ENCODE assay signal across 24 cellular contexts in the genomic region with DNA sequence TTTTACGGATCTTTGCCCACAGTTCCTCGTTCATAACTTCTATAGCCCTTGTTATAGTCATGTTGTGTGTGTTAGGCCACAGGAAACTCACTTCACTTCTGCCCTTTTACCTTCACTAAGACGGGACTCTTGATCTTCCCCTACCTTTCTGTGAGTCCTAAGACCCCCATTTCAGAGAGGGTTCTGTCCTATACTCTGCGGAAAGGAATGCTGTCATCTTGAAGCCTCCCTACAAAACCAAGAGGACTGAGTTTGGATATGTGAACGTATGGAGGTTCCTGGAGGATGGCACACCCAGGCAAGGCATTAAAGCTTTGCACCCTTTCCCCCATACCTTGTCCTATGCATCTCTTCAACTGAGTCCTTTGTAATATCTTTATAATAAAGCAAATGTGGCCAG. TPM values are rescaled to one million over a fixed set of nuclear protein-coding genes. Genes with fewer than 3 reads are reported as not detected.
DNase-seq lines count a peak whose midpoint lies in the region; ATAC-seq, FAIRE-seq and TF ChIP-seq lines count a peak whose summit lies in the region.
"Had no signal": no experiment of that assay in that cellular context is flagged by ENCODE, and none has a peak within 500 bp of the region (broad histone marks: within the 10 kb centered on the region; RNA-seq: fewer than 3 reads in every experiment).

No MANE protein-coding gene starts in this region.

- H3K4me1 Mint-ChIP-seq in activated CD4-positive, alpha-beta memory T cell treated with anti-CD3 and anti-CD28 coated beads for 36 hours (ENCODE audit: low read depth): peaks cover 51% of the 10 kb centered on the region
- H3K4me1 Mint-ChIP-seq in activated CD4-positive, alpha-beta memory T cell treated with anti-CD3 and anti-CD28 coated beads, Interleukin-2, amount 10 ng/mL, durations not matched to agents 7 days and 5 days: peaks cover 46% of the 10 kb centered on the region
- peaks cover 47% of the 10 kb centered on the region for H3K4me1 Mint-ChIP-seq in stimulated activated memory B cell treated with anti-CD40 and anti-IgM and Interleukin-4, amounts not matched to agents 10 μg/mL and 1 μg/mL and 100 μg/mL, for 72 hours

- H3K4me3 Mint-ChIP-seq in activated CD4-positive, alpha-beta memory T cell treated with anti-CD3 and anti-CD28 coated beads for 36 hours: no peak overlapping the region
- H3K4me3 Mint-ChIP-seq in activated CD4-positive, alpha-beta memory T cell treated with anti-CD3 and anti-CD28 coated beads, Interleukin-2, amount 10 ng/mL, durations not matched to agents 7 days and 5 days: no peak overlapping the region
- peak overlapping the region; percentile 9 for H3K4me3 Mint-ChIP-seq in stimulated activated memory B cell treated with anti-CD40 and anti-IgM and Interleukin-4, amounts not matched to agents 10 μg/mL and 1 μg/mL and 100 μg/mL, for 72 hours
- H3K4me3 Mint-ChIP-seq: activated CD8-positive, alpha-beta memory T cell treated with anti-CD3 and anti-CD28 coated beads, Interleukin-2, amount 10 ng/mL, durations not matched to agents 7 days and 5 days had no signal

- WGBS in liver: 76% methylated on average over 5 of the region's 5 CpGs

- H3K27ac ChIP-seq in liver (ENCODE audit: low read depth in 1 of 2, low read length in 2 of 2): peak overlapping the region; percentile 96 to 98
- H3K27ac ChIP-seq in uterus: no peak overlapping the region
- H3K27ac ChIP-seq: WERI-Rb-1 had no signal

- H3K9me3 ChIP-seq in liver (ENCODE audit: control insufficient read depth in 4 of 4, low read length in 3 of 4): no peaks in the 10 kb centered on the region
- no peaks in the 10 kb centered on the region for H3K9me3 ChIP-seq in uterus
- H3K9me3 ChIP-seq: transverse colon had no signal

- H3K27ac Mint-ChIP-seq in activated CD4-positive, alpha-beta memory T cell treated with anti-CD3 and anti-CD28 coated beads for 36 hours: peak overlapping the region; percentile 6
- no peak overlapping the region for H3K27ac Mint-ChIP-seq in activated CD4-positive, alpha-beta memory T cell treated with anti-CD3 and anti-CD28 coated beads, Interleukin-2, amount 10 ng/mL, durations not matched to agents 7 days and 5 days
- H3K27ac Mint-ChIP-seq in stimulated activated memory B cell treated with anti-CD40 and anti-IgM and Interleukin-4, amounts not matched to agents 10 μg/mL and 1 μg/mL and 100 μg/mL, for 72 hours: peak overlapping the region; percentile 51
- H3K27ac Mint-ChIP-seq: activated CD8-positive, alpha-beta memory T cell treated with anti-CD3 and anti-CD28 coated beads, Interleukin-2, amount 10 ng/mL, durations not matched to agents 7 days and 5 days had no signal

- H3K9ac ChIP-seq in liver (ENCODE audit: low read depth in 1 of 2, low read length in 2 of 2): no peak overlapping the region

- intact Hi-C loops in activated CD4-positive, alpha-beta memory T cell treated with anti-CD3 and anti-CD28 coated beads for 36 hours (cut with micrococcal nuclease): loop anchor here (10.0 kb wide), 1 partner anchor 200 kb away; no protein-coding TSS in a partner anchor
- intact Hi-C loops in uterus (cut with DNase I; ENCODE audit: low total_unique reads): no loop called here

- H3K36me3 Mint-ChIP-seq in activated CD4-positive, alpha-beta memory T cell treated with anti-CD3 and anti-CD28 coated beads for 36 hours: peaks cover 35% of the 10 kb centered on the region
- peaks cover 36% of the 10 kb centered on the region for H3K36me3 Mint-ChIP-seq in activated CD4-positive, alpha-beta memory T cell treated with anti-CD3 and anti-CD28 coated beads, Interleukin-2, amount 10 ng/mL, durations not matched to agents 7 days and 5 days (ENCODE audit: low read depth)
- peaks cover 29% of the 10 kb centered on the region for H3K36me3 Mint-ChIP-seq in stimulated activated memory B cell treated with anti-CD40 and anti-IgM and Interleukin-4, amounts not matched to agents 10 μg/mL and 1 μg/mL and 100 μg/mL, for 72 hours

- H3K4me3 ChIP-seq in liver (ENCODE audit: low read depth in 1 of 3, low read length in 3 of 3) (no peak overlapping the region), uterus (no peak overlapping the region)
- H3K4me3 ChIP-seq: transverse colon had no signal

- DNase-seq in activated CD4-positive, alpha-beta memory T cell treated with anti-CD3 and anti-CD28 coated beads for 36 hours: no peak
- DNase-seq in activated CD4-positive, alpha-beta memory T cell treated with anti-CD3 and anti-CD28 coated beads, Interleukin-2, amount 10 ng/mL, durations not matched to agents 7 days and 5 days: no peak
- DNase-seq in AG20443 (ENCODE audit: low spot score) (no peak), frontal cortex (ENCODE audit: low spot score in 2 of 2) (no peak), uterus (no peak)
- DNase-seq: ACHN; activated CD8-positive, alpha-beta memory T cell treated with anti-CD3 and anti-CD28 coated beads, Interleukin-2, amount 10 ng/mL, durations not matched to agents 7 days and 5 days; COR-L47; effector CD4-positive, alpha-beta T cell; GOT3; hippocampal formation; KBM-7; midbrain; NCI-H1092; NCI-H69; small intestine; stimulated activated CD4-positive, alpha-beta T cell treated with anti-CD3 and anti-CD28 coated beads, Interleukin-4, amount 100 ng/mL, for 4 hours; transverse colon; WERI-Rb-1 had no signal

- no peaks in the 10 kb centered on the region for H3K27me3 ChIP-seq in liver (ENCODE audit: control insufficient read depth in 4 of 4, insufficient read depth in 4 of 4, low read length in 3 of 4)
- H3K27me3 ChIP-seq in uterus: no peaks in the 10 kb centered on the region
- H3K27me3 ChIP-seq: transverse colon had no signal

- peaks cover 0 to 21% (median 15%) of the 10 kb centered on the region in 4 donors for H3K4me1 ChIP-seq in liver (ENCODE audit: control insufficient read depth in 4 of 4, insufficient read depth in 4 of 4, low read length in 3 of 4)
- H3K4me1 ChIP-seq in uterus: peaks cover 0 to 6% of the 10 kb centered on the region in 2 donors

- CTCF ChIA-PET in activated CD4-positive, alpha-beta memory T cell treated with anti-CD3 and anti-CD28 coated beads for 36 hours (lab: Charles Lee): interaction anchor here (1.1 to 3.6 kb wide), 6 partner anchors 21 to 139 kb away, joined by 3 to 23 read pairs (median 7); a partner anchor contains a TSS
- CTCF ChIA-PET in activated CD4-positive, alpha-beta memory T cell treated with anti-CD3 and anti-CD28 coated beads, Interleukin-2, amount 10 ng/mL, durations not matched to agents 7 days and 5 days (lab: Charles Lee): interaction anchor here (1.1 to 2.4 kb wide), 5 partner anchors 10 to 54 kb away, joined by 3 to 23 read pairs (median 4); a partner anchor contains a TSS

- TF ChIP-seq RAD21 in liver (IDR thresholded peaks at IDR 0.05): no peak

- ATAC-seq in stimulated activated memory B cell treated with anti-CD40 and anti-IgM and Interleukin-4, amounts not matched to agents 10 μg/mL and 1 μg/mL and 100 μg/mL, for 72 hours: no peak
- ATAC-seq: activated CD8-positive, alpha-beta memory T cell treated with anti-CD3 and anti-CD28 coated beads, Interleukin-2, amount 10 ng/mL, durations not matched to agents 7 days and 5 days; activated naive CD4-positive, alpha-beta T cell treated with anti-CD3 and anti-CD28 coated beads, Interleukin-2, amount 50 U/mL, for 72 hours had no signal

- no peak for TF ChIP-seq POLR2A in uterus (IDR thresholded peaks at IDR 0.05)

- H3K36me3 ChIP-seq in liver (ENCODE audit: control insufficient read depth in 4 of 4, insufficient read depth in 3 of 4, low read depth in 1 of 4, low read length in 3 of 4) (peaks cover 0 to 13% (median 3%) of the 10 kb centered on the region in 4 donors), uterus (no peaks in the 10 kb centered on the region)
- H3K36me3 ChIP-seq: WERI-Rb-1 had no signal

- peaks cover 4% of the 10 kb centered on the region for H3K27me3 Mint-ChIP-seq in activated CD4-positive, alpha-beta memory T cell treated with anti-CD3 and anti-CD28 coated beads for 36 hours
- peaks cover 7% of the 10 kb centered on the region for H3K27me3 Mint-ChIP-seq in activated CD4-positive, alpha-beta memory T cell treated with anti-CD3 and anti-CD28 coated beads, Interleukin-2, amount 10 ng/mL, durations not matched to agents 7 days and 5 days
- no peaks in the 10 kb centered on the region for H3K27me3 Mint-ChIP-seq in stimulated activated memory B cell treated with anti-CD40 and anti-IgM and Interleukin-4, amounts not matched to agents 10 μg/mL and 1 μg/mL and 100 μg/mL, for 72 hours

- POLR2A ChIA-PET in activated CD4-positive, alpha-beta memory T cell treated with anti-CD3 and anti-CD28 coated beads for 36 hours (lab: Charles Lee): interaction anchor here (1.3 kb wide), 1 partner anchor 54 kb away, joined by 7 read pairs; no protein-coding TSS in a partner anchor
- POLR2A ChIA-PET in activated CD4-positive, alpha-beta memory T cell treated with anti-CD3 and anti-CD28 coated beads, Interleukin-2, amount 10 ng/mL, durations not matched to agents 7 days and 5 days (lab: Charles Lee): interaction anchor here (0.6 to 1.1 kb wide), 3 partner anchors 32 to 54 kb away, joined by 3 read pairs; no protein-coding TSS in a partner anchor

- no peak for TF ChIP-seq CTCF in liver (IDR thresholded peaks at IDR 0.05; ENCODE audit: low read depth, low read length, missing input control)
- TF ChIP-seq CTCF in uterus (IDR thresholded peaks at IDR 0.05): no peak

- no peak for FAIRE-seq in frontal cortex (lab: Jason Lieb, UNC)
- FAIRE-seq: RCC 7860, small intestine had no signal

- no peaks in the 10 kb centered on the region for H3K9me3 Mint-ChIP-seq in activated CD4-positive, alpha-beta memory T cell treated with anti-CD3 and anti-CD28 coated beads for 36 hours
- no peaks in the 10 kb centered on the region for H3K9me3 Mint-ChIP-seq in activated CD4-positive, alpha-beta memory T cell treated with anti-CD3 and anti-CD28 coated beads, Interleukin-2, amount 10 ng/mL, durations not matched to agents 7 days and 5 days
- H3K9me3 Mint-ChIP-seq in stimulated activated memory B cell treated with anti-CD40 and anti-IgM and Interleukin-4, amounts not matched to agents 10 μg/mL and 1 μg/mL and 100 μg/mL, for 72 hours: no peaks in the 10 kb centered on the region
- H3K9me3 Mint-ChIP-seq: activated naive CD4-positive, alpha-beta T cell treated with anti-CD3 and anti-CD28 coated beads, Interleukin-2, amount 50 U/mL, for 72 hours had no signal

RNA-seq across cellular contexts. Expression of a gene that starts 3.7 kb away (rescaled TPM):
- 1,000 to 10,000 TPM; 1,695 to 1,771 TPM for total RNA-seq in activated CD4-positive, alpha-beta memory T cell treated with anti-CD3 and anti-CD28 coated beads for 36 hours
- total RNA-seq in activated CD4-positive, alpha-beta memory T cell treated with anti-CD3 and anti-CD28 coated beads, Interleukin-2, amount 10 ng/mL, durations not matched to agents 7 days and 5 days: 1,000 to 10,000 TPM; 1,185 TPM
- polyA plus RNA-seq in PFSK-1 (2012; ENCODE audit: insufficient read length, low read depth): 1,462 TPM
- total RNA-seq in liver: 1,000 to 10,000 TPM; 1,190 to 3,673 TPM
- 1,000 to 10,000 TPM; 1,427 to 1,518 TPM for polyA plus RNA-seq in liver
- 1,503 TPM for total RNA-seq in frontal cortex
- 1,000 to 10,000 TPM in 1 of 4 donors, 100 to 1,000 TPM in 3; 535 to 1,039 (median 667) TPM for total RNA-seq in uterus

RNA-seq across cellular contexts. Expression of a gene that starts 30.8 kb away (rescaled TPM):
- 10 to 100 TPM; 46.0 to 50.6 TPM for total RNA-seq in activated CD4-positive, alpha-beta memory T cell treated with anti-CD3 and anti-CD28 coated beads for 36 hours
- total RNA-seq in activated CD4-positive, alpha-beta memory T cell treated with anti-CD3 and anti-CD28 coated beads, Interleukin-2, amount 10 ng/mL, durations not matched to agents 7 days and 5 days: 100 to 1,000 TPM; 131 to 142 TPM
- polyA plus RNA-seq in PFSK-1 (2012; ENCODE audit: insufficient read length, low read depth): 166 TPM
- total RNA-seq in liver (1 to 10 TPM; 5.6 to 9.3 TPM), frontal cortex (2.4 TPM), uterus (10 to 100 TPM in 2 of 4 donors, 1 to 10 TPM in 2; 6.2 to 26.2 (median 12.9) TPM)
- polyA plus RNA-seq in liver: 1 to 10 TPM; 2.9 to 3.5 TPM

RNA-seq across cellular contexts. Expression of a gene that starts 31.3 kb away (rescaled TPM):
- 10 to 100 TPM; 43.0 to 44.2 TPM for total RNA-seq in activated CD4-positive, alpha-beta memory T cell treated with anti-CD3 and anti-CD28 coated beads for 36 hours
- 10 to 100 TPM in 1 of 2 experiments, 1 to 10 TPM in 1; 9.4 to 12.3 TPM for total RNA-seq in activated CD4-positive, alpha-beta memory T cell treated with anti-CD3 and anti-CD28 coated beads, Interleukin-2, amount 10 ng/mL, durations not matched to agents 7 days and 5 days
- polyA plus RNA-seq in PFSK-1 (2012; ENCODE audit: insufficient read length, low read depth): 97.7 TPM
- 10 to 100 TPM; 13.1 to 15.2 TPM for total RNA-seq in liver
- polyA plus RNA-seq in liver: 10 to 100 TPM; 21.2 to 24.3 TPM
- total RNA-seq in frontal cortex: 97.8 TPM
- total RNA-seq in uterus: 10 to 100 TPM; 35.5 to 74.4 (median 53.5) TPM

Comparison
In these comparisons a context has a peak if more than half of its experiments do, and no peak if none do; other contexts are left out.
1. H3K27ac ChIP-seq: peak in liver (2 of 2); none in uterus (0 of 2).